In genomic region chr2:236380051-236380612, GRCh38 we compare ENCODE assay signal across 21 cellular contexts.
"Had no signal": no experiment of that assay in that cellular context is flagged by ENCODE, and none has a peak within 500 bp of the region (broad histone marks: within the 10 kb centered on the region; RNA-seq: fewer than 3 reads in every experiment).

No MANE protein-coding gene starts in this region.

- ATAC-seq: effector memory CD8-positive, alpha-beta T cell; mucosa of descending colon; sciatic nerve; stimulated activated effector memory CD8-positive, alpha-beta T cell treated with anti-CD3 and anti-CD28 coated beads, Interleukin-12 subunit alpha, Interleukin-12 subunit beta, amount 100 ng/mL, for 72 hours; upper lobe of right lung had no signal

- H3K27me3 Mint-ChIP-seq: progenitor cell of endocrine pancreas had no signal

- DNase-seq: dermis blood vessel endothelial cell; effector memory CD8-positive, alpha-beta T cell; erythroblast; hypothalamus; immature natural killer cell; mucosa of descending colon; naive B cell; stimulated activated CD4-positive, alpha-beta T cell treated with anti-CD3 and anti-CD28 coated beads, Interleukin-12 subunit alpha, Interleukin-12 subunit beta, amount 100 ng/mL, for 4 hours; stimulated activated CD4-positive, alpha-beta T cell treated with anti-CD3 and anti-CD28 coated beads, Interleukin-1b, Interleukin-23, amount 100 ng/mL, for 48 hours; stimulated activated CD4-positive, alpha-beta T cell treated with anti-CD3 and anti-CD28 coated beads, Interleukin-4, amount 100 ng/mL, for 24 hours; stimulated activated naive CD4-positive, alpha-beta T cell treated with Interleukin-2 at 50 U/mL for 16 hours; stomach; tibial artery; upper lobe of right lung; uterus had no signal

- H3K4me3 Mint-ChIP-seq: effector memory CD8-positive, alpha-beta T cell; immature natural killer cell; memory B cell; naive B cell; natural killer cell treated with Interleukin-12 subunit alpha and Interleukin-12 subunit beta and Interleukin-15 and Interleukin-18, amount 100 ng/mL, for 72 hours; neural crest cell; stimulated activated effector memory CD8-positive, alpha-beta T cell treated with anti-CD3 and anti-CD28 coated beads, Interleukin-12 subunit alpha, Interleukin-12 subunit beta, amount 100 ng/mL, for 72 hours had no signal

- H3K27ac Mint-ChIP-seq: effector memory CD8-positive, alpha-beta T cell; immature natural killer cell; memory B cell; naive B cell; natural killer cell treated with Interleukin-12 subunit alpha and Interleukin-12 subunit beta and Interleukin-15 and Interleukin-18, amount 100 ng/mL, for 72 hours; progenitor cell of endocrine pancreas; stimulated activated effector memory CD8-positive, alpha-beta T cell treated with anti-CD3 and anti-CD28 coated beads, Interleukin-12 subunit alpha, Interleukin-12 subunit beta, amount 100 ng/mL, for 72 hours had no signal

- H3K4me1 Mint-ChIP-seq: immature natural killer cell, memory B cell, naive B cell, neural crest cell had no signal

- H3K9me3 Mint-ChIP-seq: immature natural killer cell; natural killer cell treated with Interleukin-12 subunit alpha and Interleukin-12 subunit beta and Interleukin-15 and Interleukin-18, amount 100 ng/mL, for 72 hours; neural crest cell; stimulated activated effector memory CD8-positive, alpha-beta T cell treated with anti-CD3 and anti-CD28 coated beads, Interleukin-12 subunit alpha, Interleukin-12 subunit beta, amount 100 ng/mL, for 72 hours had no signal

- H3K36me3 Mint-ChIP-seq: immature natural killer cell; naive B cell; stimulated activated effector memory CD8-positive, alpha-beta T cell treated with anti-CD3 and anti-CD28 coated beads, Interleukin-12 subunit alpha, Interleukin-12 subunit beta, amount 100 ng/mL, for 72 hours had no signal
